Comparison of ENCODE assay signal across 6 cellular contexts in genomic region chr4:8679032-8679431, GRCh38.
"Had no signal": no experiment of that assay in that cellular context is flagged by ENCODE, and none has a peak within 500 bp of the region (broad histone marks: within the 10 kb centered on the region; RNA-seq: fewer than 3 reads in every experiment).

No MANE protein-coding gene starts in this region.

- H3K4me3 Mint-ChIP-seq: H9 had no signal

- H3K4me3 ChIP-seq: GM23248, K562 had no signal

- H3K27ac ChIP-seq: GM23248 had no signal

- ATAC-seq: K562 had no signal

- H3K9ac ChIP-seq: GM23248 had no signal

- DNase-seq: GM23248, GOT3, H9, HCEC 1CT, IMR-90 had no signal

- H3K9me3 Mint-ChIP-seq: H9 had no signal
